Comparison of ENCODE assay signal across 11 cellular contexts in genomic region chr3:188446014-188446413, GRCh38.
DNase-seq lines count a peak whose midpoint lies in the region; ATAC-seq and TF ChIP-seq lines count a peak whose summit lies in the region.
"Had no signal": no experiment of that assay in that cellular context is flagged by ENCODE, and none has a peak within 500 bp of the region (broad histone marks: within the 10 kb centered on the region; RNA-seq: fewer than 3 reads in every experiment).

No MANE protein-coding gene starts in this region.

- H3K9me3 Mint-ChIP-seq in Caco-2 (ENCODE audit: unreplicated experiment): no peaks in the 10 kb centered on the region

- no peak overlapping the region for H3K4me3 Mint-ChIP-seq in Caco-2 (ENCODE audit: unreplicated experiment)
- H3K4me3 Mint-ChIP-seq: brain had no signal

- H3K4me3 ChIP-seq in BLaER1: no peak overlapping the region
- no peak overlapping the region for H3K4me3 ChIP-seq in MM.1S (ENCODE audit: low read length)
- H3K4me3 ChIP-seq in upper lobe of left lung: no peak overlapping the region
- no peak overlapping the region for H3K4me3 ChIP-seq in Caco-2 (ENCODE audit: low read depth, low read length)
- H3K4me3 ChIP-seq: K562, thoracic aorta had no signal

- H3K9me2 ChIP-seq in MM.1S (replicated peaks; ENCODE audit: insufficient read depth, low read length): no peaks in the 10 kb centered on the region

- peak; percentile 68 for ATAC-seq in GM19043 (IDR thresholded peaks at IDR 0.05; ENCODE audit: low read depth, unreplicated experiment)
- ATAC-seq in HG02884 (IDR thresholded peaks at IDR 0.05; ENCODE audit: unreplicated experiment): peak; percentile 73
- ATAC-seq in upper lobe of left lung (ENCODE audit: low FRiP score in 2 of 2): no peak
- ATAC-seq: K562 had no signal

- peak; percentile 75 for DNase-seq in MM.1S
- DNase-seq in SK-N-DZ (ENCODE audit: low spot score): no peak
- no peak for DNase-seq in upper lobe of left lung
- no peak for DNase-seq in activated CD4-positive, alpha-beta T cell treated with anti-CD3 and anti-CD28 coated beads for 4 hours
- no peak for DNase-seq in Caco-2

- POLR2A ChIA-PET in Caco-2 (lab: Charles Lee): no interaction called here

- H3K4me1 Mint-ChIP-seq in Caco-2 (ENCODE audit: low read depth, unreplicated experiment): peaks cover 12% of the 10 kb centered on the region
- H3K4me1 Mint-ChIP-seq: brain had no signal

- no peak overlapping the region for H2AFZ ChIP-seq in MM.1S (ENCODE audit: low read length)

- H3K9me3 ChIP-seq in BLaER1 (peaks cover 32% of the 10 kb centered on the region; the same call in 1 of the 2 replicates), MM.1S (replicated peaks; ENCODE audit: insufficient read depth, low read length) (no peaks in the 10 kb centered on the region), upper lobe of left lung (no peaks in the 10 kb centered on the region), Caco-2 (no peaks in the 10 kb centered on the region)
- H3K9me3 ChIP-seq: thoracic aorta had no signal

- H3K27me3 Mint-ChIP-seq in Caco-2 (ENCODE audit: insufficient read depth, unreplicated experiment): no peaks in the 10 kb centered on the region

- TF ChIP-seq EP300 in upper lobe of left lung (IDR thresholded peaks at IDR 0.05): no peak

- intact Hi-C loops in Caco-2 (cut with micrococcal nuclease; ENCODE audit: unreplicated experiment): no loop called here

- CTCF ChIA-PET in Caco-2 (lab: Charles Lee): no interaction called here

- H3K9ac ChIP-seq in BLaER1 (peak overlapping the region; percentile 30; the same call in 1 of the 2 replicates), MM.1S (ENCODE audit: low read length) (no peak overlapping the region)

- H4K20me1 ChIP-seq in BLaER1 (no peaks in the 10 kb centered on the region), MM.1S (ENCODE audit: insufficient read depth, low read length) (peaks cover 4% of the 10 kb centered on the region; the same call in 1 of the 2 replicates)

- H3K27me3 ChIP-seq in BLaER1 (no peaks in the 10 kb centered on the region), MM.1S (replicated peaks; ENCODE audit: insufficient read depth, low read length) (peaks cover 41% of the 10 kb centered on the region), upper lobe of left lung (no peaks in the 10 kb centered on the region), Caco-2 (replicated peaks; ENCODE audit: control insufficient read depth, insufficient read depth, low read length) (no peaks in the 10 kb centered on the region)

- H3K36me3 ChIP-seq in BLaER1: peaks cover 17% of the 10 kb centered on the region; the same call in 1 of the 2 replicates
- no peaks in the 10 kb centered on the region for H3K36me3 ChIP-seq in MM.1S (replicated peaks; ENCODE audit: insufficient read depth, low read length)
- H3K36me3 ChIP-seq in upper lobe of left lung: no peaks in the 10 kb centered on the region
- H3K36me3 ChIP-seq in Caco-2 (ENCODE audit: control insufficient read depth, insufficient read depth, low read length): no peaks in the 10 kb centered on the region

- TF ChIP-seq CTCF in MM.1S (IDR thresholded peaks at IDR 0.05; ENCODE audit: low read length) (no peak), upper lobe of left lung (IDR thresholded peaks at IDR 0.05) (no peak), Caco-2 (IDR thresholded peaks at IDR 0.05; ENCODE audit: insufficient read depth in 1 of 2, low read depth in 1 of 2, low read length in 1 of 2, severe bottlenecking in 1 of 2, unreplicated experiment in 1 of 2) (no peak)

- no peak for TF ChIP-seq POLR2A in upper lobe of left lung (IDR thresholded peaks at IDR 0.05)

- H3K4me2 ChIP-seq in BLaER1 (peak overlapping the region; percentile 71), MM.1S (ENCODE audit: low read depth, low read length) (peak overlapping the region; percentile 3; the same call in 1 of the 2 replicates)

- BruUV-seq in Caco-2 (replicated peaks; lab: Mats Ljungman, UMichigan): no TSS peak

- peaks cover 20% of the 10 kb centered on the region for H3K36me3 Mint-ChIP-seq in Caco-2 (ENCODE audit: insufficient read depth, unreplicated experiment)

- H3K79me2 ChIP-seq in MM.1S (ENCODE audit: low read length): no peaks in the 10 kb centered on the region

- peaks cover 12% of the 10 kb centered on the region for H3F3A ChIP-seq in MM.1S (ENCODE audit: insufficient read depth, low read length)

- H3K27ac Mint-ChIP-seq in Caco-2 (ENCODE audit: unreplicated experiment): no peak overlapping the region
- H3K27ac Mint-ChIP-seq: brain had no signal

- H3K4me1 ChIP-seq in BLaER1: peaks cover 57% of the 10 kb centered on the region
- peaks cover 13% of the 10 kb centered on the region for H3K4me1 ChIP-seq in MM.1S (ENCODE audit: low read length)
- H3K4me1 ChIP-seq in upper lobe of left lung: no peaks in the 10 kb centered on the region
- H3K4me1 ChIP-seq in Caco-2: no peaks in the 10 kb centered on the region

- WGBS in upper lobe of left lung, 2 donors: 83 to 85% methylated on average over 5 of the region's 5 CpGs

- peak overlapping the region; percentile 58 for H3K27ac ChIP-seq in BLaER1
- H3K27ac ChIP-seq in MM.1S (ENCODE audit: low read length): no peak overlapping the region
- H3K27ac ChIP-seq in upper lobe of left lung: no peak overlapping the region
- H3K27ac ChIP-seq: thoracic aorta had no signal

Comparison
In these comparisons a context has a peak if more than half of its experiments do, and no peak if none do; other contexts are left out.
1. ATAC-seq: peak in GM19043 (single experiment) and HG02884 (single experiment); none in upper lobe of left lung (0 of 2).